Comparison of ENCODE assay signal across 16 cellular contexts in genomic region chr9:75358837-75359236, GRCh38.
DNase-seq lines count a peak whose midpoint lies in the region; ATAC-seq, FAIRE-seq and TF ChIP-seq lines count a peak whose summit lies in the region.
"Had no signal": no experiment of that assay in that cellular context is flagged by ENCODE, and none has a peak within 500 bp of the region (broad histone marks: within the 10 kb centered on the region; RNA-seq: fewer than 3 reads in every experiment).

No MANE protein-coding gene starts in this region.

- BruUV-seq in PC-3 (replicated peaks; lab: Mats Ljungman, UMichigan) = no TSS peak

- TF ChIP-seq RAD21 in H1 (IDR thresholded peaks at IDR 0.05 in 1 of 2, conservative IDR thresholded peaks at IDR 0.05 in 1 of 2; ENCODE audit: low read depth in 2 of 2, low read length in 2 of 2) = no peak

- no peaks in the 10 kb centered on the region for H3K23me2 ChIP-seq in H9 (ENCODE audit: insufficient read length, low read depth, low read length, poor library complexity, severe bottlenecking)
- H3K23me2 ChIP-seq in H1 (ENCODE audit: low read depth, low read length) = no peaks in the 10 kb centered on the region

- H3K27me3 Mint-ChIP-seq in H9 (ENCODE audit: low read depth) = no peaks in the 10 kb centered on the region; the same call in 1 of the 2 replicates

- H3K4me2 ChIP-seq in H9 (ENCODE audit: insufficient read depth, insufficient read length, low read length) (no peak overlapping the region), H1 (ENCODE audit: insufficient read depth in 1 of 2, low read depth in 2 of 2, low read length in 2 of 2) (peak overlapping the region; percentile 12 to 20; a peak in 2 of 4 replicates), mesendoderm (ENCODE audit: low read length) (no peak overlapping the region), PC-3 (ENCODE audit: low read length) (no peak overlapping the region)
- H3K4me2 ChIP-seq: BLaER1 treated with 17β-estradiol and CSF1 and Interleukin-3, amounts not matched to agents 10 nM and 100 nM had no signal

- peaks cover 6% of the 10 kb centered on the region for H3K4me1 ChIP-seq in H9 (ENCODE audit: insufficient read depth, low read length)
- peaks cover 0 to 14% (median 9%) of the 10 kb centered on the region in 4 experiments; a peak in 5 of 7 replicates for H3K4me1 ChIP-seq in H1 (replicated peaks in 1 of 4; ENCODE audit: control insufficient read depth in 3 of 4, insufficient read depth in 4 of 4, low read length in 3 of 4)
- H3K4me1 ChIP-seq in iPS DF 6.9 (ENCODE audit: control insufficient read depth, insufficient read depth, low read length) = peaks cover 5% of the 10 kb centered on the region
- no peaks in the 10 kb centered on the region for H3K4me1 ChIP-seq in mesendoderm (ENCODE audit: control insufficient read depth, low read depth, low read length)
- H3K4me1 ChIP-seq in PC-3 (ENCODE audit: insufficient read depth, low read length) = no peaks in the 10 kb centered on the region
- no peaks in the 10 kb centered on the region for H3K4me1 ChIP-seq in gastroesophageal sphincter
- no peaks in the 10 kb centered on the region for H3K4me1 ChIP-seq in tibial nerve
- H3K4me1 ChIP-seq: BLaER1 treated with 17β-estradiol and CSF1 and Interleukin-3, amounts not matched to agents 10 nM and 100 nM had no signal

- H4K20me1 ChIP-seq in H9 (ENCODE audit: control insufficient read depth, insufficient read depth, insufficient read length) = no peaks in the 10 kb centered on the region
- no peaks in the 10 kb centered on the region for H4K20me1 ChIP-seq in H1 (replicated peaks in 1 of 2; ENCODE audit: control insufficient read depth in 1 of 2, insufficient read depth in 2 of 2, low read length in 2 of 2)
- H4K20me1 ChIP-seq in PC-3 (ENCODE audit: low read length) = no peaks in the 10 kb centered on the region
- H4K20me1 ChIP-seq: BLaER1 treated with 17β-estradiol and CSF1 and Interleukin-3, amounts not matched to agents 10 nM and 100 nM had no signal

- H3K36me3 Mint-ChIP-seq in H9 (ENCODE audit: insufficient read depth in 1 of 3, low read depth in 3 of 3) = peaks cover 28 to 32% (median 29%) of the 10 kb centered on the region in 3 experiments
- H3K36me3 Mint-ChIP-seq: CD4-positive, CD25-positive, alpha-beta regulatory T cell had no signal

- peak overlapping the region; percentile 10 to 97 (median 94) for H3K27ac Mint-ChIP-seq in H9
- H3K27ac Mint-ChIP-seq: CD4-positive, CD25-positive, alpha-beta regulatory T cell had no signal

- TF ChIP-seq CTCF in H9 (conservative IDR thresholded peaks at IDR 0.05) (no peak), H1 (IDR thresholded peaks at IDR 0.05; ENCODE audit: control extremely low read depth in 1 of 3, insufficient read depth in 1 of 3, low read depth in 1 of 3, low read length in 3 of 3) (no peak), PC-3 (conservative IDR thresholded peaks at IDR 0.05; ENCODE audit: low read depth, low read length) (no peak), gastroesophageal sphincter (IDR thresholded peaks at IDR 0.05) (no peak), tibial nerve (IDR thresholded peaks at IDR 0.05) (no peak)

- H3K4me3 ChIP-seq in H1 (ENCODE audit: extremely low read depth in 1 of 4, insufficient read depth in 2 of 4, low read depth in 3 of 4, low read length in 4 of 4) = no peak overlapping the region
- H3K4me3 ChIP-seq in iPS DF 6.9 (ENCODE audit: low read length) = no peak overlapping the region
- H3K4me3 ChIP-seq in mesendoderm (ENCODE audit: low read length) = no peak overlapping the region
- H3K4me3 ChIP-seq in PC-3 (ENCODE audit: low read length) = no peak overlapping the region
- H3K4me3 ChIP-seq in gastroesophageal sphincter = no peak overlapping the region
- H3K4me3 ChIP-seq in tibial nerve = no peak overlapping the region
- H3K4me3 ChIP-seq: BLaER1 treated with 17β-estradiol and CSF1 and Interleukin-3, amounts not matched to agents 10 nM and 100 nM; GM12878 had no signal

- H3K56ac ChIP-seq in H9 (ENCODE audit: insufficient read length, low read depth, low read length) = no peak overlapping the region
- no peak overlapping the region for H3K56ac ChIP-seq in H1 (replicated peaks; ENCODE audit: insufficient read length, low read depth, low read length)
- no peak overlapping the region for H3K56ac ChIP-seq in mesendoderm (ENCODE audit: low read length)

- peak overlapping the region; percentile 60 for H3K27ac ChIP-seq in H9 (ENCODE audit: insufficient read length, low read depth, low read length)
- H3K27ac ChIP-seq in H1 (ENCODE audit: low read depth, low read length) = no peak overlapping the region
- H3K27ac ChIP-seq in iPS DF 6.9 (ENCODE audit: low read length) = peak overlapping the region; percentile 16
- peak overlapping the region; percentile 56 for H3K27ac ChIP-seq in mesendoderm (ENCODE audit: low read depth, low read length)
- H3K27ac ChIP-seq in PC-3 (ENCODE audit: low read length) = no peak overlapping the region
- no peak overlapping the region for H3K27ac ChIP-seq in gastroesophageal sphincter
- no peak overlapping the region for H3K27ac ChIP-seq in tibial nerve
- H3K27ac ChIP-seq: BLaER1 treated with 17β-estradiol and CSF1 and Interleukin-3, amounts not matched to agents 10 nM and 100 nM had no signal

- H3K23ac ChIP-seq in H9 (ENCODE audit: insufficient read length, low read depth, low read length) (no peak overlapping the region), H1 (ENCODE audit: insufficient read length) (no peak overlapping the region), mesendoderm (ENCODE audit: low read length) (no peak overlapping the region)

- CTCF ChIA-PET in H1 (lab: Charles Lee; ENCODE audit: partially characterized antibody) (no interaction called here), PC-3 (lab: Charles Lee) (no interaction called here)

- H3K4ac ChIP-seq in H9 (ENCODE audit: low read depth, low read length) (no peak overlapping the region), H1 (replicated peaks; ENCODE audit: insufficient read length, low read depth, low read length) (peak overlapping the region; percentile 71), mesendoderm (ENCODE audit: low read depth, low read length) (no peak overlapping the region)

- H4K5ac ChIP-seq in H9 (ENCODE audit: insufficient read length, low read depth, low read length) = no peak overlapping the region
- H4K5ac ChIP-seq in H1 (ENCODE audit: insufficient read length, low read depth, low read length) = no peak overlapping the region
- H4K5ac ChIP-seq in mesendoderm (ENCODE audit: low read length) = no peak overlapping the region

- no peak overlapping the region for H4K91ac ChIP-seq in H9 (ENCODE audit: insufficient read length, low read depth, low read length)
- no peak overlapping the region for H4K91ac ChIP-seq in H1 (replicated peaks; ENCODE audit: insufficient read length, low read length)

- POLR2A ChIA-PET in H1 (lab: Charles Lee; ENCODE audit: partially characterized antibody) = interaction anchor here (0.7 to 1.3 kb wide), 3 partner anchors 11 to 25 kb away, joined by 3 to 4 read pairs (median 3); no protein-coding TSS in a partner anchor
- POLR2A ChIA-PET in PC-3 (lab: Charles Lee; ENCODE audit: unreplicated experiment) = no interaction called here

- intact Hi-C loops in PC-3 (cut with micrococcal nuclease) = no loop called here

- H2BK15ac ChIP-seq in H9 (ENCODE audit: low read depth, low read length) (no peak overlapping the region), H1 (ENCODE audit: low read length) (no peak overlapping the region), mesendoderm (replicated peaks; ENCODE audit: low read depth) (no peak overlapping the region)

- H3K4me3 Mint-ChIP-seq in H9 = peak overlapping the region in 1 of 2 experiments; percentile 52; a peak in 1 of 5 replicates
- H3K4me3 Mint-ChIP-seq: CD4-positive, CD25-positive, alpha-beta regulatory T cell had no signal

- no peak for TF ChIP-seq EP300 in H1 (IDR thresholded peaks at IDR 0.05; ENCODE audit: borderline replicate concordance in 1 of 2, low read depth in 2 of 2, low read length in 2 of 2)
- no peak for TF ChIP-seq EP300 in gastroesophageal sphincter (IDR thresholded peaks at IDR 0.05)
- no peak for TF ChIP-seq EP300 in tibial nerve (IDR thresholded peaks at IDR 0.05)

- H3K18ac ChIP-seq in H9 (ENCODE audit: insufficient read length, low read depth, low read length) (no peak overlapping the region), H1 (ENCODE audit: extremely low read depth, low read length) (peak overlapping the region; percentile 63; the same call in 1 of the 2 replicates), mesendoderm (ENCODE audit: low read length) (no peak overlapping the region)

- H3K27me3 ChIP-seq in H9 (ENCODE audit: insufficient read depth, low read length) (no peaks in the 10 kb centered on the region), H1 (replicated peaks in 1 of 4; ENCODE audit: control insufficient read depth in 3 of 4, extremely low read depth in 1 of 4, insufficient read depth in 3 of 4, low read length in 3 of 4) (no peaks in the 10 kb centered on the region), iPS DF 6.9 (ENCODE audit: control insufficient read depth, insufficient read depth, low read length) (no peaks in the 10 kb centered on the region), mesendoderm (ENCODE audit: insufficient read depth, low read length, poor library complexity) (no peaks in the 10 kb centered on the region), PC-3 (ENCODE audit: low read length) (no peaks in the 10 kb centered on the region), gastroesophageal sphincter (no peaks in the 10 kb centered on the region), tibial nerve (no peaks in the 10 kb centered on the region)
- H3K27me3 ChIP-seq: BLaER1 treated with 17β-estradiol and CSF1 and Interleukin-3, amounts not matched to agents 10 nM and 100 nM had no signal

- peaks cover 32 to 37% of the 10 kb centered on the region in 2 experiments for H3K9me3 Mint-ChIP-seq in H9

- no peaks in the 10 kb centered on the region for H3K79me1 ChIP-seq in H9 (ENCODE audit: insufficient read depth, low read depth, low read length, poor library complexity, severe bottlenecking)
- no peaks in the 10 kb centered on the region for H3K79me1 ChIP-seq in H1 (ENCODE audit: low read depth, low read length)
- no peaks in the 10 kb centered on the region for H3K79me1 ChIP-seq in mesendoderm (ENCODE audit: low read length)

- no peak overlapping the region for H2BK120ac ChIP-seq in H9 (ENCODE audit: low read depth, low read length, poor library complexity, severe bottlenecking)
- H2BK120ac ChIP-seq in H1 (replicated peaks; ENCODE audit: low read depth, low read length) = peak overlapping the region; percentile 86
- H2BK120ac ChIP-seq in mesendoderm (ENCODE audit: low read depth, low read length) = no peak overlapping the region

- no peaks in the 10 kb centered on the region for H3K9me2 ChIP-seq in PC-3 (replicated peaks; ENCODE audit: low read length)

- H3F3A ChIP-seq in PC-3 (ENCODE audit: low read length, unreplicated experiment) = no peaks in the 10 kb centered on the region

- H3K9ac ChIP-seq in H9 (ENCODE audit: extremely low read depth, insufficient read length, low read length) (no peak overlapping the region), H1 (replicated peaks in 1 of 4; ENCODE audit: extremely low read depth in 1 of 4, low read depth in 3 of 4, low read length in 3 of 4) (no peak overlapping the region), mesendoderm (ENCODE audit: low read length) (no peak overlapping the region), PC-3 (ENCODE audit: low read length) (no peak overlapping the region)
- H3K9ac ChIP-seq: BLaER1 treated with 17β-estradiol and CSF1 and Interleukin-3, amounts not matched to agents 10 nM and 100 nM had no signal

- no peak overlapping the region for H3T11ph ChIP-seq in H9 (ENCODE audit: low read length)

- H3K36me3 ChIP-seq in H1 (ENCODE audit: control insufficient read depth in 2 of 4, insufficient read depth in 4 of 4, low read length in 3 of 4) = peaks cover 0 to 9% (median 0%) of the 10 kb centered on the region in 4 experiments; a peak in 4 of 8 replicates
- H3K36me3 ChIP-seq in iPS DF 6.9 (ENCODE audit: control insufficient read depth, insufficient read depth, low read length) = no peaks in the 10 kb centered on the region
- no peaks in the 10 kb centered on the region for H3K36me3 ChIP-seq in mesendoderm (ENCODE audit: control insufficient read depth, insufficient read depth, low read length)
- H3K36me3 ChIP-seq in PC-3 (ENCODE audit: low read depth, low read length) = no peaks in the 10 kb centered on the region
- no peaks in the 10 kb centered on the region for H3K36me3 ChIP-seq in gastroesophageal sphincter
- no peaks in the 10 kb centered on the region for H3K36me3 ChIP-seq in tibial nerve
- H3K36me3 ChIP-seq: BLaER1 treated with 17β-estradiol and CSF1 and Interleukin-3, amounts not matched to agents 10 nM and 100 nM had no signal

- no CpG with 5 or more reads among the region's 1 CpG for WGBS in H9 (ENCODE audit: extremely low coverage, insufficient read length, low lambda C conversion rate)
- 40% methylated on average over 1 of the region's 1 CpG; no CpG with 5 or more reads in 1 of the 2 experiments for WGBS in H1 (ENCODE audit: extremely low coverage in 1 of 2, insufficient coverage in 1 of 2, insufficient read length in 1 of 2, insufficient replicate concordance in 2 of 2, low coverage in 1 of 2, low lambda C conversion rate in 2 of 2, missing lambda C conversion rate in 1 of 2), 2 experiments
- WGBS in iPS DF 6.9 (ENCODE audit: insufficient coverage, insufficient read length) = no CpG with 5 or more reads among the region's 1 CpG
- no CpG with 5 or more reads among the region's 1 CpG for WGBS in mesendoderm (ENCODE audit: extremely low coverage, insufficient coverage, low lambda C conversion rate)
- 57% methylated on average over 1 of the region's 1 CpG; no CpG with 5 or more reads in 1 of the 2 donors for WGBS in gastroesophageal sphincter (ENCODE audit: low coverage in 1 of 2), 2 donors
- 41 to 47% methylated on average over 1 of the region's 1 CpG for WGBS in tibial nerve, 2 donors

- H2BK20ac ChIP-seq in H9 (ENCODE audit: low read depth, low read length, poor library complexity, severe bottlenecking) (no peak overlapping the region), H1 (ENCODE audit: low read length) (no peak overlapping the region)

- peaks cover 27 to 32% of the 10 kb centered on the region in 2 experiments for H3K4me1 Mint-ChIP-seq in H9
- H3K4me1 Mint-ChIP-seq: CD4-positive, CD25-positive, alpha-beta regulatory T cell had no signal

- H3K14ac ChIP-seq in H9 (ENCODE audit: insufficient read depth, low read length) (no peak overlapping the region), H1 (ENCODE audit: insufficient read length) (no peak overlapping the region)

- H2BK5ac ChIP-seq in H9 (ENCODE audit: insufficient read length, low read length) = no peak overlapping the region
- H2BK5ac ChIP-seq in H1 (ENCODE audit: low read depth, low read length) = peak overlapping the region; percentile 93; the same call in 1 of the 2 replicates
- peak overlapping the region; percentile 41 for H2BK5ac ChIP-seq in mesendoderm (ENCODE audit: low read length)

- H3K79me2 ChIP-seq in H9 (ENCODE audit: insufficient read depth, low read length) = no peaks in the 10 kb centered on the region
- H3K79me2 ChIP-seq in H1 (ENCODE audit: control insufficient read depth in 1 of 2, insufficient read depth in 2 of 2, low read length in 2 of 2) = no peaks in the 10 kb centered on the region
- H3K79me2 ChIP-seq in mesendoderm (ENCODE audit: control insufficient read depth, insufficient read depth, low read length) = no peaks in the 10 kb centered on the region
- H3K79me2 ChIP-seq in PC-3 (ENCODE audit: low read length) = no peaks in the 10 kb centered on the region

- H2AFZ ChIP-seq in H9 (ENCODE audit: low read length) (no peak overlapping the region), H1 (ENCODE audit: low read length) (no peak overlapping the region), PC-3 (ENCODE audit: low read length) (no peak overlapping the region)

- peak; percentile 91 for FAIRE-seq in H1 (lab: Jason Lieb, UNC)
- FAIRE-seq: GM12878, GM18507, HepG2 had no signal

- ATAC-seq in PC-3 = no peak
- no peak for ATAC-seq in gastroesophageal sphincter
- ATAC-seq in GM21825 (IDR thresholded peaks at IDR 0.05; ENCODE audit: unreplicated experiment) = no peak
- ATAC-seq: GM12878, HCT116, HepG2 had no signal

- no peak overlapping the region for H2BK12ac ChIP-seq in H9 (ENCODE audit: insufficient read length, low read depth, low read length)
- no peak overlapping the region for H2BK12ac ChIP-seq in H1 (ENCODE audit: low read depth, low read length)

- no peak overlapping the region for H4K8ac ChIP-seq in H9 (replicated peaks; ENCODE audit: insufficient read length, low read depth, low read length)
- no peak overlapping the region for H4K8ac ChIP-seq in H1 (ENCODE audit: extremely low read depth, insufficient read depth, low read length)
- no peak overlapping the region for H4K8ac ChIP-seq in mesendoderm (ENCODE audit: low read depth, low read length)

- DNase-seq in H9 = peak; percentile 48
- DNase-seq in H1 (ENCODE audit: low read depth in 1 of 2, low spot score in 2 of 2) = no peak
- peak; percentile 37 for DNase-seq in iPS DF 6.9 (ENCODE audit: low read depth, low spot score)
- DNase-seq in mesendoderm = peak; percentile 90
- no peak for DNase-seq in PC-3
- DNase-seq in tibial nerve (ENCODE audit: low spot score in 2 of 2) = no peak
- DNase-seq: ACHN; CD4-positive, CD25-positive, alpha-beta regulatory T cell; DMS53 had no signal

- no peak for TF ChIP-seq POLR2A in H1 (IDR thresholded peaks at IDR 0.05; ENCODE audit: control extremely low read depth in 1 of 2, low read depth in 2 of 2, low read length in 2 of 2)
- no peak for TF ChIP-seq POLR2A in gastroesophageal sphincter (IDR thresholded peaks at IDR 0.05)
- no peak for TF ChIP-seq POLR2A in tibial nerve (IDR thresholded peaks at IDR 0.05)

- H3K9me3 ChIP-seq in H9 (ENCODE audit: control insufficient read depth, low read depth, low read length) (peaks cover 13% of the 10 kb centered on the region), H1 (ENCODE audit: insufficient read depth in 2 of 2, low read depth in 1 of 2, low read length in 1 of 2) (peaks cover 6 to 18% of the 10 kb centered on the region in 2 experiments), iPS DF 6.9 (ENCODE audit: control insufficient read depth, insufficient read depth, low read length) (peaks cover 1% of the 10 kb centered on the region; the same call in 1 of the 2 replicates), PC-3 (ENCODE audit: low read length) (no peaks in the 10 kb centered on the region), gastroesophageal sphincter (peaks cover 0 to 14% (median 0%) of the 10 kb centered on the region in 3 donors), tibial nerve (peaks cover 0 to 13% (median 0%) of the 10 kb centered on the region in 4 donors)

- H2AK5ac ChIP-seq in H9 (ENCODE audit: insufficient read length, low read length) (no peak overlapping the region), H1 (ENCODE audit: low read depth, low read length) (no peak overlapping the region), mesendoderm (ENCODE audit: low read length) (no peak overlapping the region)

Comparison
In these comparisons a context has a peak if more than half of its experiments do, and no peak if none do; other contexts are left out.
1. DNase-seq: peak in H9 (single experiment), iPS DF 6.9 (single experiment) and mesendoderm (single experiment); none in H1 (0 of 2), PC-3 (single experiment) and tibial nerve (0 of 2).
2. H3K27ac ChIP-seq: peak in H9 (single experiment), iPS DF 6.9 (single experiment) and mesendoderm (single experiment); none in H1 (single experiment), PC-3 (single experiment), gastroesophageal sphincter (0 of 4) and tibial nerve (0 of 4).
3. H3K4me2 ChIP-seq: peak in H1 (2 of 2); none in H9 (single experiment), mesendoderm (single experiment) and PC-3 (single experiment).